Comparison of ENCODE assay signal across 9 cellular contexts in genomic region chr7:158864507-158864820, GRCh38. TPM values are rescaled to one million over a fixed set of nuclear protein-coding genes. Genes with fewer than 3 reads are reported as not detected.
DNase-seq lines count a peak whose midpoint lies in the region; ATAC-seq, FAIRE-seq and TF ChIP-seq lines count a peak whose summit lies in the region.
"Had no signal": no experiment of that assay in that cellular context is flagged by ENCODE, and none has a peak within 500 bp of the region (broad histone marks: within the 10 kb centered on the region; RNA-seq: fewer than 3 reads in every experiment).

No MANE protein-coding gene starts in this region.

- H3K4me3 Mint-ChIP-seq in naive thymus-derived CD8-positive, alpha-beta T cell, result peak overlapping the region; percentile 81 to 96 (median 86)

- CTCF ChIA-PET in A549 (lab: Yijun Ruan, JAX), result interaction anchor here (1.2 kb wide), 1 partner anchor 20 kb away, joined by 3 read pairs; no protein-coding TSS in a partner anchor

- POLR2A ChIA-PET in A549 (lab: Yijun Ruan, JAX), result interaction anchor here (0.8 to 1.6 kb wide), 2 partner anchors 35 to 48 kb away, joined by 3 to 17 read pairs; partner anchors contain the start of gene ESYT2
- POLR2A ChIA-PET in naive thymus-derived CD8-positive, alpha-beta T cell (lab: Charles Lee), result interaction anchor here (0.9 kb wide), 1 partner anchor 42 kb away, joined by 3 read pairs; no protein-coding TSS in a partner anchor

- TF ChIP-seq RAD21 in A549 (conservative IDR thresholded peaks at IDR 0.05 in 1 of 2, IDR thresholded peaks at IDR 0.05 in 1 of 2), result no peak

- H3K27ac ChIP-seq in A549, result peak overlapping the region; percentile 76 to 93
- H3K27ac ChIP-seq in ectodermal cell (ENCODE audit: insufficient read depth, low read depth, low read length, poor library complexity, severe bottlenecking), result no peak overlapping the region

- H3K27me3 Mint-ChIP-seq in naive thymus-derived CD8-positive, alpha-beta T cell, result no peaks in the 10 kb centered on the region

- WGBS in A549 (ENCODE audit: missing lambda C conversion rate), result 93% methylated on average over 3 of the region's 3 CpGs
- WGBS in ectodermal cell, 2 experiments, result 82 to 98% methylated on average over 3 of the region's 3 CpGs

- H3K36me3 ChIP-seq in ectodermal cell (ENCODE audit: control insufficient read depth, insufficient read depth, low read length), result no peaks in the 10 kb centered on the region

- DNase-seq in A549 (ENCODE audit: low read depth in 1 of 2, low spot score in 1 of 2), result no peak
- no peak for DNase-seq in NB4 (ENCODE audit: low read depth)
- no peak for DNase-seq in naive thymus-derived CD8-positive, alpha-beta T cell
- DNase-seq in amniotic stem cell (lab: John Stamatoyannopoulos, UW), result no peak
- no peak for DNase-seq in NCI-H1417 (lab: John Stamatoyannopoulos, UW)
- DNase-seq in activated CD4-positive, CD25-positive, alpha-beta regulatory T cell treated with anti-CD3 and anti-CD28 coated beads, Interleukin-2, amount 50 U/mL, for 72 hours, result no peak
- DNase-seq: NCI-H1930 had no signal

- H3K9me3 Mint-ChIP-seq in naive thymus-derived CD8-positive, alpha-beta T cell, result no peaks in the 10 kb centered on the region

- peak overlapping the region; percentile 47; the same call in 1 of the 3 replicates for H3K4me3 ChIP-seq in A549
- peak overlapping the region; percentile 42 for H3K4me3 ChIP-seq in NB4 (ENCODE audit: low read depth, low read length)
- peak overlapping the region; percentile 32 for H3K4me3 ChIP-seq in ectodermal cell (ENCODE audit: insufficient read depth, low read depth, low read length)

- no peaks in the 10 kb centered on the region for H3K27me3 ChIP-seq in ectodermal cell (ENCODE audit: control insufficient read depth, insufficient read depth, low read length, poor library complexity, severe bottlenecking)

- TF ChIP-seq CTCF in A549 (IDR thresholded peaks at IDR 0.05) (no peak), NB4 (IDR thresholded peaks at IDR 0.05; ENCODE audit: low read depth, low read length) (no peak)

- H3K9me3 ChIP-seq in A549, result no peaks in the 10 kb centered on the region
- H3K9me3 ChIP-seq in ectodermal cell (ENCODE audit: control insufficient read depth, low read length), result no peaks in the 10 kb centered on the region

- ATAC-seq in A549 (no peak), HG03442 (IDR thresholded peaks at IDR 0.05; ENCODE audit: unreplicated experiment) (no peak)
- no peak for ATAC-seq in naive thymus-derived CD8-positive, alpha-beta T cell

- peak overlapping the region; percentile 65 for H3K4me2 ChIP-seq in A549

- FAIRE-seq in A549 (lab: Jason Lieb, UNC), result no peak

- TF ChIP-seq POLR2A in A549 (IDR thresholded peaks at IDR 0.05; ENCODE audit: low read length) (no peak), NB4 (IDR thresholded peaks at IDR 0.05; ENCODE audit: extremely low read depth, insufficient read length) (no peak)

- H3K27ac Mint-ChIP-seq in naive thymus-derived CD8-positive, alpha-beta T cell, result peak overlapping the region; percentile 29 to 97 (median 89)

- H3K4me1 Mint-ChIP-seq in naive thymus-derived CD8-positive, alpha-beta T cell, result peaks cover 25 to 56% (median 45%) of the 10 kb centered on the region in 4 donors

- H3K4me1 ChIP-seq in A549 (peaks cover 17% of the 10 kb centered on the region; the same call in 2 of the 3 replicates), ectodermal cell (ENCODE audit: control insufficient read depth, insufficient read depth, low read length) (peaks cover 10% of the 10 kb centered on the region)

- no peak for TF ChIP-seq EP300 in A549 (IDR thresholded peaks at IDR 0.05)

- no peaks in the 10 kb centered on the region for H3K36me3 Mint-ChIP-seq in naive thymus-derived CD8-positive, alpha-beta T cell

TF ChIP-seq in A549, 52 proteins besides CTCF, POLR2A, EP300 and RAD21:
- TF ChIP-seq MAX (IDR thresholded peaks at IDR 0.05) (no peak), ZC3H11A (IDR thresholded peaks at IDR 0.05) (no peak), CHD2 (IDR thresholded peaks at IDR 0.05; ENCODE audit: low read length, partially characterized antibody) (no peak), KDM1A (IDR thresholded peaks at IDR 0.05; ENCODE audit: low read depth) (no peak), CBX8 (IDR thresholded peaks at IDR 0.05) (no peak), FOSB (CRISPR knock-in tag; IDR thresholded peaks at IDR 0.05) (no peak), MAFK (IDR thresholded peaks at IDR 0.05; ENCODE audit: partially characterized antibody) (no peak), ELK1 (IDR thresholded peaks at IDR 0.05; ENCODE audit: low read depth, low read length) (no peak), RARB (CRISPR knock-in tag; IDR thresholded peaks at IDR 0.05) (no peak), FOSL2 (IDR thresholded peaks at IDR 0.05) (no peak), FOSL2 (CRISPR knock-in tag; IDR thresholded peaks at IDR 0.05) (no peak), HMGXB4 (CRISPR knock-in tag; IDR thresholded peaks at IDR 0.05; ENCODE audit: borderline replicate concordance) (no peak), SMC3 (IDR thresholded peaks at IDR 0.05) (no peak), POLR2AphosphoS2 (conservative IDR thresholded peaks at IDR 0.05; ENCODE audit: low read length) (no peak)
- TF ChIP-seq, protein P1, sequence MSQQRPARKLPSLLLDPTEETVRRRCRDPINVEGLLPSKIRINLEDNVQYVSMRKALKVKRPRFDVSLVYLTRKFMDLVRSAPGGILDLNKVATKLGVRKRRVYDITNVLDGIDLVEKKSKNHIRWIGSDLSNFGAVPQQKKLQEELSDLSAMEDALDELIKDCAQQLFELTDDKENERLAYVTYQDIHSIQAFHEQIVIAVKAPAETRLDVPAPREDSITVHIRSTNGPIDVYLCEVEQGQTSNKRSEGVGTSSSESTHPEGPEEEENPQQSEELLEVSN (IDR thresholded peaks at IDR 0.05; ENCODE audit: borderline replicate concordance, low read depth), result no peak
TF ChIP-seq in A549: peak in this region for 0.

RNA-seq across cellular contexts. Expression of gene DYNC2I1, which starts 8.1 kb away (rescaled TPM):
- polyA plus RNA-seq in A549 (2011; rRNA removed), result 10.6 and 17.4 TPM in 2 replicates
- polyA plus RNA-seq in A549 (2012; cell fraction: cytosol; rRNA removed), result 11.0 and 11.8 TPM in 2 replicates
- 41.8 and 42.7 TPM in 2 replicates for polyA plus RNA-seq in A549 (2012; cell fraction: nucleus; rRNA removed)
- polyA plus RNA-seq in A549 (2017; fragmentation: RNase III; extraction: RNeasy Plus Mini Kit Qiagen cat#74134 plus additional on column Dnase treatment), result 8.7 to 10.0 TPM (median 9.1 TPM) in 3 replicates
- 5.8 and 7.5 TPM in 2 replicates for polyA minus RNA-seq in A549 (2011; rRNA and poly(A)+ RNA removed)
- 26.2 TPM for polyA plus RNA-seq in ectodermal cell (2013, experiment 1 of 4)
- polyA plus RNA-seq in ectodermal cell (2013, experiment 2 of 4), result 21.4 TPM
- polyA plus RNA-seq in ectodermal cell (2013, experiment 3 of 4), result 15.1 TPM
- polyA plus RNA-seq in ectodermal cell (2013, experiment 4 of 4), result 16.7 TPM
- total RNA-seq in naive thymus-derived CD8-positive, alpha-beta T cell, result 10 to 100 TPM; 16.3 to 19.0 TPM
- polyA plus RNA-seq in naive thymus-derived CD8-positive, alpha-beta T cell, result 10 to 100 TPM; 14.1 to 22.1 (median 19.8) TPM

RNA-seq across cellular contexts. Expression of gene ESYT2, which starts 35.2 kb away (rescaled TPM):
- polyA plus RNA-seq in A549 (2011; rRNA removed), result 73.2 and 77.0 TPM in 2 replicates
- 22.5 and 29.6 TPM in 2 replicates for polyA plus RNA-seq in A549 (2012; cell fraction: cytosol; rRNA removed)
- polyA plus RNA-seq in A549 (2012; cell fraction: nucleus; rRNA removed), result 30.1 and 31.2 TPM in 2 replicates
- 41.8 to 48.3 TPM (median 45.8 TPM) in 3 replicates for polyA plus RNA-seq in A549 (2017; fragmentation: RNase III; extraction: RNeasy Plus Mini Kit Qiagen cat#74134 plus additional on column Dnase treatment)
- polyA minus RNA-seq in A549 (2011; rRNA and poly(A)+ RNA removed), result 54.6 and 62.5 TPM in 2 replicates
- polyA plus RNA-seq in ectodermal cell (2013, experiment 1 of 4), result 21.8 TPM
- polyA plus RNA-seq in ectodermal cell (2013, experiment 2 of 4), result 24.6 TPM
- 18.9 TPM for polyA plus RNA-seq in ectodermal cell (2013, experiment 3 of 4)
- 19.9 TPM for polyA plus RNA-seq in ectodermal cell (2013, experiment 4 of 4)
- 100 to 1,000 TPM; 101 to 105 TPM for total RNA-seq in naive thymus-derived CD8-positive, alpha-beta T cell
- 10 to 100 TPM; 58.6 to 93.3 (median 79.8) TPM for polyA plus RNA-seq in naive thymus-derived CD8-positive, alpha-beta T cell
